In the genomic region with DNA sequence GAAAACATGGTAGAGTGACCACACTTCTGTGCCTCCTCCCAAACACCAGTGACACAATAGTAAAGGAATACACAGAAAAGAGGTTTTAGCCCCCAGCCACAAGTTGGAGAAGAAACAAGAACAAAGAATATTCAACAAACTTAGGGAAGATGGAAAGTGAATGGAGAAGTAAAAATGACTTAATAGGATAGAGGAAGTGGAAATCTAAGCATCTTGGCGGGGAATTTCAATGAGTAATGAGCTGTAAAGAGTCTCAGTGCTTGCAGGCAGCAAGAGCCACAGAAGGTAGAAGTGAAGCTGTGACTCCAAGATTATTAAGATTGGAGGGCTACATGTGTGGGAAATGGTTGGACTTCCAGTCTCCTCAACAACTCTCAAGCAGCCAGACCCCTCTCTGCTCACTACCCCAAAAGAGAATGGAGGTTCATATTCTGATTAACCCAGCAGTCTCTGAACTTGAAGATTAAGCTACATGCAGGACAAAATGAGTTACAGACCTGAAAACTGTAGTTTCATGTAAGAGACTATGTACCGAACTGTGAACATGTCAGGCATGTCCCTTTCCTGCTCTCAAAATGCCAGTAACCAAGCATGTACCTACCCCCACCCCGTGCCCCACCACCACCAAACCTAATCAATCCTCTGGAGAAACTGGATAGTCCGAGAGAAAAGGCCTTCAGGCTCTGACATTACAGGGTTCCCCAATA, we compare ENCODE assay signal across 1 cellular context.
A peak's percentile ranks its signal among the peaks of the same experiment; 100 is the strongest.
TF ChIP-seq lines count a peak whose summit lies in the region.

No MANE protein-coding gene starts in this region.

TF ChIP-seq in GM12878, 131 proteins besides CTCF, POLR2A, EP300 and RAD21:
- TF ChIP-seq CHD4 (IDR thresholded peaks at IDR 0.05) = no peak
- peak; percentile 89 for TF ChIP-seq IKZF1 (conservative IDR thresholded peaks at IDR 0.05)
- peak; percentile 72 for TF ChIP-seq DPF2 (IDR thresholded peaks at IDR 0.05)
- TF ChIP-seq RUNX3 (IDR thresholded peaks at IDR 0.05; ENCODE audit: low read length) = peak; percentile 44; the same call in 1 of the 2 replicates
- TF ChIP-seq ATF2 (IDR thresholded peaks at IDR 0.05; ENCODE audit: low read length) = 0 out of 2 replicates have a peak, but pooled peaks have one; percentile 38
- TF ChIP-seq ZNF24 (IDR thresholded peaks at IDR 0.05) = 0 out of 2 replicates have a peak, but pooled peaks have one; percentile 29
- peak; percentile 51 for TF ChIP-seq EED (IDR thresholded peaks at IDR 0.05; ENCODE audit: low read depth)
- TF ChIP-seq RAD51 (IDR thresholded peaks at IDR 0.05) = no peak
- 0 out of 2 replicates have a peak, but pooled peaks have one; percentile 59 for TF ChIP-seq ZNF217 (IDR thresholded peaks at IDR 0.05)
- peak; percentile 60; the same call in 1 of the 2 replicates for TF ChIP-seq E2F4 (IDR thresholded peaks at IDR 0.05; ENCODE audit: low read depth, low read length)
- TF ChIP-seq IKZF2 (IDR thresholded peaks at IDR 0.05) = peak; percentile 92 to 93
- no peak for TF ChIP-seq MYB (IDR thresholded peaks at IDR 0.05; ENCODE audit: borderline replicate concordance, low read depth, low read length)
- TF ChIP-seq NFIC (IDR thresholded peaks at IDR 0.05; ENCODE audit: low read depth, low read length) = peak; percentile 60; the same call in 1 of the 2 replicates
- peak; percentile 73 for TF ChIP-seq MTA2 (IDR thresholded peaks at IDR 0.05; ENCODE audit: low read depth)
- TF ChIP-seq JUNB (IDR thresholded peaks at IDR 0.05) = peak; percentile 45
- peak; percentile 14 for TF ChIP-seq RELA (IDR thresholded peaks at IDR 0.05; ENCODE audit: borderline replicate concordance, partially characterized antibody)
- peak; percentile 90 for TF ChIP-seq RELB (IDR thresholded peaks at IDR 0.05; ENCODE audit: low read depth)
- no peak for TF ChIP-seq BACH1 (IDR thresholded peaks at IDR 0.05; ENCODE audit: borderline replicate concordance)
- TF ChIP-seq BCL11A (IDR thresholded peaks at IDR 0.05; ENCODE audit: low read depth, low read length) = peak; percentile 26; the same call in 1 of the 2 replicates
- no peak for TF ChIP-seq EGR1 (IDR thresholded peaks at IDR 0.05; ENCODE audit: borderline replicate concordance in 1 of 2, low read depth in 2 of 2, low read length in 2 of 2)
- peak; percentile 51; the same call in 1 of the 2 replicates for TF ChIP-seq ATF7 (IDR thresholded peaks at IDR 0.05; ENCODE audit: low read depth)
- peak; percentile 94 for TF ChIP-seq SPI1 (IDR thresholded peaks at IDR 0.05; ENCODE audit: borderline replicate concordance, insufficient read depth, low read depth, low read length)
- TF ChIP-seq, protein P1, sequence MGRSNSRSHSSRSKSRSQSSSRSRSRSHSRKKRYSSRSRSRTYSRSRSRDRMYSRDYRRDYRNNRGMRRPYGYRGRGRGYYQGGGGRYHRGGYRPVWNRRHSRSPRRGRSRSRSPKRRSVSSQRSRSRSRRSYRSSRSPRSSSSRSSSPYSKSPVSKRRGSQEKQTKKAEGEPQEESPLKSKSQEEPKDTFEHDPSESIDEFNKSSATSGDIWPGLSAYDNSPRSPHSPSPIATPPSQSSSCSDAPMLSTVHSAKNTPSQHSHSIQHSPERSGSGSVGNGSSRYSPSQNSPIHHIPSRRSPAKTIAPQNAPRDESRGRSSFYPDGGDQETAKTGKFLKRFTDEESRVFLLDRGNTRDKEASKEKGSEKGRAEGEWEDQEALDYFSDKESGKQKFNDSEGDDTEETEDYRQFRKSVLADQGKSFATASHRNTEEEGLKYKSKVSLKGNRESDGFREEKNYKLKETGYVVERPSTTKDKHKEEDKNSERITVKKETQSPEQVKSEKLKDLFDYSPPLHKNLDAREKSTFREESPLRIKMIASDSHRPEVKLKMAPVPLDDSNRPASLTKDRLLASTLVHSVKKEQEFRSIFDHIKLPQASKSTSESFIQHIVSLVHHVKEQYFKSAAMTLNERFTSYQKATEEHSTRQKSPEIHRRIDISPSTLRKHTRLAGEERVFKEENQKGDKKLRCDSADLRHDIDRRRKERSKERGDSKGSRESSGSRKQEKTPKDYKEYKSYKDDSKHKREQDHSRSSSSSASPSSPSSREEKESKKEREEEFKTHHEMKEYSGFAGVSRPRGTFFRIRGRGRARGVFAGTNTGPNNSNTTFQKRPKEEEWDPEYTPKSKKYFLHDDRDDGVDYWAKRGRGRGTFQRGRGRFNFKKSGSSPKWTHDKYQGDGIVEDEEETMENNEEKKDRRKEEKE (IDR thresholded peaks at IDR 0.05) = no peak
- TF ChIP-seq FOXK2 (IDR thresholded peaks at IDR 0.05) = no peak
- 0 out of 2 replicates have a peak, but pooled peaks have one; percentile 42 for TF ChIP-seq NBN (IDR thresholded peaks at IDR 0.05)
- no peak for TF ChIP-seq KDM1A (IDR thresholded peaks at IDR 0.05; ENCODE audit: borderline replicate concordance)
- no peak for TF ChIP-seq HSF1 (IDR thresholded peaks at IDR 0.05; ENCODE audit: low read depth, low read length)
